21 cellular contexts compared by ENCODE assay signal in genomic region chr5:62509823-62510222, GRCh38.
A peak's percentile ranks its signal among the peaks of the same experiment; 100 is the strongest.
DNase-seq lines count a peak whose midpoint lies in the region; ATAC-seq and TF ChIP-seq lines count a peak whose summit lies in the region.
"Had no signal": no experiment of that assay in that cellular context is flagged by ENCODE, and none has a peak within 500 bp of the region (broad histone marks: within the 10 kb centered on the region; RNA-seq: fewer than 3 reads in every experiment).

No MANE protein-coding gene starts in this region.

- no peak overlapping the region for H2AFZ ChIP-seq in mesenchymal stem cell (ENCODE audit: low read depth, low read length)
- H2AFZ ChIP-seq: GM23248 had no signal

- H3K4me1 ChIP-seq in right cardiac atrium (ENCODE audit: control insufficient read depth, insufficient read depth, low read length), result no peaks in the 10 kb centered on the region
- H3K4me1 ChIP-seq in heart left ventricle, result peaks cover 0 to 15% (median 0%) of the 10 kb centered on the region in 12 donors
- H3K4me1 ChIP-seq in mesenchymal stem cell (ENCODE audit: control insufficient read depth, insufficient read depth, low read depth, low read length), result no peaks in the 10 kb centered on the region
- H3K4me1 ChIP-seq: BE2C had no signal

- H2AK5ac ChIP-seq in mesenchymal stem cell (ENCODE audit: low read length, severe bottlenecking), result no peak overlapping the region

- H3K4me3 ChIP-seq in right cardiac atrium (ENCODE audit: low read length) (no peak overlapping the region), heart left ventricle (no peak overlapping the region), fibroblast of pulmonary artery (replicated peaks; ENCODE audit: low read depth, low read length) (no peak overlapping the region), mesenchymal stem cell (ENCODE audit: insufficient read depth in 1 of 2, low read depth in 1 of 2, low read length in 2 of 2) (no peak overlapping the region)
- H3K4me3 ChIP-seq: GM12878, GM23248, HAP-1 had no signal

- peaks cover 0 to 25% (median 8%) of the 10 kb centered on the region in 9 donors for H3K36me3 ChIP-seq in heart left ventricle
- peaks cover 0 to 28% of the 10 kb centered on the region in 2 experiments for H3K36me3 ChIP-seq in mesenchymal stem cell (ENCODE audit: control insufficient read depth in 1 of 2, insufficient read depth in 2 of 2, low read depth in 1 of 2, low read length in 2 of 2)

- H3K27ac ChIP-seq in right cardiac atrium (ENCODE audit: low read length), result no peak overlapping the region
- no peak overlapping the region for H3K27ac ChIP-seq in heart left ventricle
- no peak overlapping the region for H3K27ac ChIP-seq in mesenchymal stem cell (ENCODE audit: low read length, poor library complexity, severe bottlenecking)
- no peak overlapping the region for H3K27ac ChIP-seq in caudate nucleus (ENCODE audit: low read depth, low read length)
- H3K27ac ChIP-seq: GM23248 had no signal

- no peak overlapping the region for H3K14ac ChIP-seq in mesenchymal stem cell (ENCODE audit: low read length in 2 of 2)

- H4K8ac ChIP-seq in mesenchymal stem cell (ENCODE audit: low read length), result no peak overlapping the region

- H3K79me1 ChIP-seq in mesenchymal stem cell (replicated peaks; ENCODE audit: low read length, poor library complexity, severe bottlenecking), result no peaks in the 10 kb centered on the region

- H3K27me3 ChIP-seq in right cardiac atrium (ENCODE audit: control insufficient read depth, insufficient read depth), result no peaks in the 10 kb centered on the region
- H3K27me3 ChIP-seq in heart left ventricle, result no peaks in the 10 kb centered on the region
- H3K27me3 ChIP-seq in mesenchymal stem cell (ENCODE audit: control insufficient read depth in 1 of 2, insufficient read depth in 1 of 2, low read length in 2 of 2), result no peaks in the 10 kb centered on the region
- H3K27me3 ChIP-seq: BE2C had no signal

- intact Hi-C loops in right cardiac atrium (cut with DNase I), result no loop called here
- intact Hi-C loops in heart left ventricle (cut with DNase I), result no loop called here

- no peak overlapping the region for H2BK5ac ChIP-seq in mesenchymal stem cell (ENCODE audit: low read depth, low read length, poor library complexity, severe bottlenecking)

- ATAC-seq in right cardiac atrium (peak; percentile 61 to 94), heart left ventricle (no peak)
- ATAC-seq: GM12878, HepG2 had no signal

- H3K9me3 ChIP-seq in right cardiac atrium (ENCODE audit: control insufficient read depth, low read length), result no peaks in the 10 kb centered on the region
- H3K9me3 ChIP-seq in heart left ventricle, result peaks cover 0 to 4% (median 0%) of the 10 kb centered on the region in 12 donors
- no peaks in the 10 kb centered on the region for H3K9me3 ChIP-seq in mesenchymal stem cell (ENCODE audit: control insufficient read depth, low read length)
- H3K9me3 ChIP-seq: BE2C, HAP-1 had no signal

- no peak for TF ChIP-seq CTCF in heart left ventricle (IDR thresholded peaks at IDR 0.05)
- TF ChIP-seq CTCF in fibroblast of pulmonary artery (IDR thresholded peaks at IDR 0.05; ENCODE audit: low read length, missing control alignments), result no peak

- no peak overlapping the region for H3K23ac ChIP-seq in mesenchymal stem cell (ENCODE audit: low read length in 2 of 2)

- H3K4me2 ChIP-seq in mesenchymal stem cell (ENCODE audit: low read length, poor library complexity, severe bottlenecking), result no peak overlapping the region

- no peak for TF ChIP-seq POLR2A in heart left ventricle (IDR thresholded peaks at IDR 0.05)

- H2BK120ac ChIP-seq in mesenchymal stem cell (ENCODE audit: low read depth, low read length), result no peak overlapping the region

- H2BK15ac ChIP-seq in mesenchymal stem cell (ENCODE audit: low read depth, poor library complexity, severe bottlenecking), result no peak overlapping the region

- H3K4ac ChIP-seq in mesenchymal stem cell (ENCODE audit: low read depth in 1 of 2, low read length in 2 of 2), result no peak overlapping the region

- H3K9ac ChIP-seq in mesenchymal stem cell (ENCODE audit: low read length), result no peak overlapping the region
- H3K9ac ChIP-seq: GM23248 had no signal

- WGBS in right cardiac atrium, result 29% methylated on average over 1 of the region's 1 CpG
- WGBS in heart left ventricle, 4 donors, result 32 to 53% (median 45%) methylated on average over 1 of the region's 1 CpG
- WGBS in mesenchymal stem cell, result no CpG with 5 or more reads among the region's 1 CpG

- no peak overlapping the region for H4K91ac ChIP-seq in mesenchymal stem cell (ENCODE audit: low read length)

- H2BK12ac ChIP-seq in mesenchymal stem cell (ENCODE audit: low read length in 2 of 2), result no peak overlapping the region

- DNase-seq in right cardiac atrium (no peak), heart left ventricle (no peak), amniotic epithelial cell (ENCODE audit: low read depth) (peak; percentile 55), fibroblast of pulmonary artery (ENCODE audit: low read depth) (peak; percentile 59), NCI-H2029 treated with DMSO at 0.1 percent for 48 hours (lab: John Stamatoyannopoulos, UW) (no peak), mesenchymal stem cell (no peak), caudate nucleus (lab: John Stamatoyannopoulos, UW) (no peak)
- DNase-seq: ACHN; BE2C; C1 segment of cervical spinal cord; CD4-positive, CD25-positive, alpha-beta regulatory T cell; CD8-positive, alpha-beta memory T cell; COR-L47; DMS 273 treated with DMSO at 0.1 percent for 48 hours; DMS53; DND-41; EL; GM23248 had no signal

- H3K18ac ChIP-seq in mesenchymal stem cell (ENCODE audit: low read depth in 1 of 2, low read length in 2 of 2), result no peak overlapping the region

Comparison
In these comparisons a context has a peak if more than half of its experiments do, and no peak if none do; other contexts are left out.
1. ATAC-seq: peak in right cardiac atrium (2 of 2); none in heart left ventricle (0 of 4).
2. DNase-seq: peak in amniotic epithelial cell (single experiment) and fibroblast of pulmonary artery (single experiment); none in right cardiac atrium (0 of 3), heart left ventricle (0 of 5), NCI-H2029 treated with DMSO at 0.1 percent for 48 hours (single experiment), mesenchymal stem cell (single experiment) and caudate nucleus (0 of 61).